In genomic region chr7:23093546-23093945, GRCh38 we compare ENCODE assay signal across 20 cellular contexts. TPM values are rescaled to one million over a fixed set of nuclear protein-coding genes. Genes with fewer than 3 reads are reported as not detected.
A peak's percentile ranks its signal among the peaks of the same experiment; 100 is the strongest.
DNase-seq lines count a peak whose midpoint lies in the region; ATAC-seq and TF ChIP-seq lines count a peak whose summit lies in the region.
"Had no signal": no experiment of that assay in that cellular context is flagged by ENCODE, and none has a peak within 500 bp of the region (broad histone marks: within the 10 kb centered on the region; RNA-seq: fewer than 3 reads in every experiment).

No MANE protein-coding gene starts in this region.

- no TSS peak for BruUV-seq in PC-3 (replicated peaks; lab: Mats Ljungman, UMichigan)

- TF ChIP-seq CTCF in PC-3 (conservative IDR thresholded peaks at IDR 0.05; ENCODE audit: low read depth, low read length), result no peak
- no peak for TF ChIP-seq CTCF in cardiac fibroblast (IDR thresholded peaks at IDR 0.05; ENCODE audit: low read depth, low read length)
- TF ChIP-seq CTCF in osteoblast (IDR thresholded peaks at IDR 0.05; ENCODE audit: extremely low read depth, low read depth, low read length), result no peak

- H3K4me2 ChIP-seq in PC-3 (ENCODE audit: low read length) (peak overlapping the region; percentile 49), osteoblast (ENCODE audit: insufficient read depth, low read length) (peak overlapping the region; percentile 35)

- H3K79me2 ChIP-seq in PC-3 (ENCODE audit: low read length) (no peaks in the 10 kb centered on the region), osteoblast (ENCODE audit: insufficient read depth, low read length) (no peaks in the 10 kb centered on the region)

- POLR2A ChIA-PET in PC-3 (lab: Charles Lee; ENCODE audit: unreplicated experiment), result no interaction called here

- peak; percentile 88 for ATAC-seq in PC-3
- ATAC-seq in GM18511 (IDR thresholded peaks at IDR 0.05; ENCODE audit: unreplicated experiment), result no peak
- ATAC-seq: activated CD4-positive, alpha-beta T cell treated with anti-CD3 and anti-CD28 coated beads for 36 hours; activated naive CD4-positive, alpha-beta T cell treated with anti-CD3 and anti-CD28 coated beads, Interleukin-2, amount 50 U/mL, for 72 hours; naive thymus-derived CD8-positive, alpha-beta T cell; pancreas; right cardiac atrium had no signal

- H3K27me3 ChIP-seq in PC-3 (ENCODE audit: low read length), result no peaks in the 10 kb centered on the region
- no peaks in the 10 kb centered on the region for H3K27me3 ChIP-seq in osteoblast (ENCODE audit: insufficient read depth, low read length)
- H3K27me3 ChIP-seq: pancreas had no signal

- 0 out of 2 replicates have a peak, but pooled peaks cover 4% of the 10 kb centered on the region for H3K9me3 ChIP-seq in PC-3 (ENCODE audit: low read length)
- peaks cover 4% of the 10 kb centered on the region for H3K9me3 ChIP-seq in osteoblast (ENCODE audit: low read depth, low read length)
- H3K9me3 ChIP-seq: BE2C, pancreas had no signal

- H4K20me1 ChIP-seq in PC-3 (ENCODE audit: low read length) (no peaks in the 10 kb centered on the region), osteoblast (ENCODE audit: insufficient read depth, low read length) (no peaks in the 10 kb centered on the region)

- H3K27ac ChIP-seq in PC-3 (ENCODE audit: low read length), result peak overlapping the region; percentile 67
- H3K27ac ChIP-seq in osteoblast (ENCODE audit: low read depth, low read length), result peak overlapping the region; percentile 71
- H3K27ac ChIP-seq: pancreas had no signal

- H3K4me3 ChIP-seq in PC-3 (ENCODE audit: low read length), result peak overlapping the region; percentile 2; the same call in 1 of the 2 replicates
- H3K4me3 ChIP-seq in cardiac fibroblast (replicated peaks in 1 of 2; ENCODE audit: low read depth in 2 of 2, low read length in 2 of 2), result no peak overlapping the region
- no peak overlapping the region for H3K4me3 ChIP-seq in osteoblast (ENCODE audit: insufficient read depth, low read length)
- H3K4me3 ChIP-seq: pancreas had no signal

- DNase-seq in GM04503 (ENCODE audit: low read depth), result peak; percentile 49
- DNase-seq in PC-3, result peak; percentile 66
- peak; percentile 24 to 86 for DNase-seq in cardiac fibroblast (ENCODE audit: low read depth in 2 of 2)
- peak; percentile 65 for DNase-seq in osteoblast (ENCODE audit: insufficient read length, low spot score, missing footprints)
- no peak for DNase-seq in activated naive CD4-positive, alpha-beta T cell treated with anti-CD3 and anti-CD28 coated beads, Interleukin-2, amount 50 U/mL, for 16 hours
- DNase-seq in NOMO-1 treated with DMSO at 0.1 percent for 48 hours (lab: John Stamatoyannopoulos, UW; ENCODE audit: unreplicated experiment), result no peak
- DNase-seq in NCI-H1436 (lab: John Stamatoyannopoulos, UW), result no peak
- DNase-seq: activated CD4-positive, alpha-beta T cell treated with anti-CD3 and anti-CD28 coated beads for 36 hours; BE2C; COR-L47; kidney glomerular epithelial cell; naive thymus-derived CD8-positive, alpha-beta T cell; NCI-H1417 treated with DMSO at 0.1 percent for 48 hours; NCI-H526; pancreas; right cardiac atrium; SHP77 treated with DMSO at 0.1 percent for 48 hours; substantia nigra had no signal

- H3K36me3 ChIP-seq in PC-3 (ENCODE audit: low read depth, low read length), result no peaks in the 10 kb centered on the region
- no peaks in the 10 kb centered on the region for H3K36me3 ChIP-seq in osteoblast (ENCODE audit: insufficient read depth, low read length)
- H3K36me3 ChIP-seq: BE2C, pancreas had no signal

- CTCF ChIA-PET in PC-3 (lab: Charles Lee), result no interaction called here

- intact Hi-C loops in PC-3 (cut with micrococcal nuclease), result loop anchor here (1.0 to 10.0 kb wide), 3 partner anchors 12 to 141 kb away; partner anchors contain the start of gene KLHL7

- H3K4me1 ChIP-seq in PC-3 (ENCODE audit: insufficient read depth, low read length) (peaks cover 19% of the 10 kb centered on the region), osteoblast (ENCODE audit: insufficient read depth, low read length) (peaks cover 16% of the 10 kb centered on the region)
- H3K4me1 ChIP-seq: BE2C, pancreas had no signal

- H3F3A ChIP-seq in PC-3 (ENCODE audit: low read length, unreplicated experiment), result no peaks in the 10 kb centered on the region

- H2AFZ ChIP-seq in PC-3 (ENCODE audit: low read length) (no peak overlapping the region), osteoblast (ENCODE audit: low read length) (no peak overlapping the region)

- H3K9ac ChIP-seq in PC-3 (ENCODE audit: low read length), result no peak overlapping the region

- H3K9me2 ChIP-seq in PC-3 (replicated peaks; ENCODE audit: low read length), result no peaks in the 10 kb centered on the region

RNA-seq across cellular contexts. Expression of gene KLHL7, which starts 12.0 kb away (rescaled TPM):
- total RNA-seq in PC-3 (2014; rRNA removed) (31.1 and 34.9 TPM in 2 replicates), osteoblast (44.2 and 44.5 TPM in 2 replicates)

Comparison
In these comparisons a context has a peak if more than half of its experiments do, and no peak if none do; other contexts are left out.
1. DNase-seq: peak in GM04503 (single experiment), PC-3 (single experiment), cardiac fibroblast (2 of 2) and osteoblast (single experiment); none in activated naive CD4-positive, alpha-beta T cell treated with anti-CD3 and anti-CD28 coated beads, Interleukin-2, amount 50 U/mL, for 16 hours (single experiment), NOMO-1 treated with DMSO at 0.1 percent for 48 hours (single experiment) and NCI-H1436 (single experiment).